In the genomic region with DNA sequence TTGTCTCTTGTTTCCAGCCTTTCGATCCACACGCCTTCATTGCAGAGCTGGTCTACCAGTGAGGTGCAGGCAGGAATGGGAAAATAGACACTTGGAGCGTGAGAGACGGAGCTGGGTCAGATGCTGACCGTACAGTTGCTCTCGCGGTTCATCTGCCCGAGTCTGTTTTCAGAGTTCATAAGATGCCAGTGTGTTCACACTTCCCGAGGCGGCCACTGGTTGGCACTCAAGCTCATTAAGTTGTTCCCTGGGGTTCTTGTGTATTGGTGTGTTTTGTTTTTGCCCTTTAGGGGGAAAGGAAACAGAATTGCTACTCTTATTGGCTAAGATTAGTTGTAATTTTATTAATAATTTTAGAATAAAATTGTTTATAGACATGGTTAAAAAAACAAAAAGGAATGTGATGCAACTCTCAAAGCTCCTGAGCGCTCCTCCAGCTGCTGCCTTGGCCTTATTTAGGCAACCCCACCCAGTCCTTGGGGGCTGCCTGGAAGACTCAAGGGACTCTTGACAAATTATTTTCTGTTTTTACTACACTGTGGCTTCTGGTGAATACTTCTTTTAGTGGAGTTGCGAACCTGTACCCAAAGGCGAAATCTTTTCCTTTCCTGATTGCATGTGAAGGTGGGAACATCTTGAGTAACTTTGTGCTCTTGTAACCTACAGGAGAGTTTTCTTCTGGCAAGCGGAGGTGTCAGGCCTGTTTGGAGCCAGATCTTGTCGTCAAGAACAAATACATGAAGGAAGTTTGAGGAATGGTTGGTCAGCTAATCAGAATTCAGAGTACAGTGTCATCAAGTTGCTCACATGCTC, we compare ENCODE assay signal across 9 cellular contexts.
DNase-seq lines count a peak whose midpoint lies in the region; ATAC-seq and TF ChIP-seq lines count a peak whose summit lies in the region.
"Had no signal": no experiment of that assay in that cellular context is flagged by ENCODE, and none has a peak within 500 bp of the region (broad histone marks: within the 10 kb centered on the region; RNA-seq: fewer than 3 reads in every experiment).

No MANE protein-coding gene starts in this region.

- peak overlapping the region; percentile 18; the same call in 1 of the 2 replicates for H3K27ac ChIP-seq in C4-2B
- peak overlapping the region; percentile 8 for H3K27ac ChIP-seq in caudate nucleus (ENCODE audit: low read depth, low read length)
- H3K27ac ChIP-seq in lung (ENCODE audit: low read depth in 1 of 2, low read length in 1 of 2) = peak overlapping the region; percentile 42 to 71

- TF ChIP-seq CTCF in C4-2B (conservative IDR thresholded peaks at IDR 0.05) = peak; percentile 43
- TF ChIP-seq CTCF in lung (IDR thresholded peaks at IDR 0.05; ENCODE audit: control extremely low read depth, extremely low read depth) = no peak

- H3K4me3 ChIP-seq in lung = no peak overlapping the region

- ATAC-seq in lung (ENCODE audit: insufficient read depth, low FRiP score) (peak; percentile 50), HG02571 (IDR thresholded peaks at IDR 0.05; ENCODE audit: unreplicated experiment) (no peak)

- WGBS in lung, 2 donors = 59 to 68% methylated on average over 15 of the region's 15 CpGs

- H3K4me1 ChIP-seq in lung (ENCODE audit: control insufficient read depth in 2 of 2, insufficient read depth in 2 of 2, low read length in 2 of 2) = peaks cover 2 to 45% of the 10 kb centered on the region in 2 donors

- no peaks in the 10 kb centered on the region for H3K36me3 ChIP-seq in lung (ENCODE audit: control insufficient read depth in 2 of 2, insufficient read depth in 2 of 2, low read length in 2 of 2)

- no peaks in the 10 kb centered on the region for H3K9me3 ChIP-seq in lung (ENCODE audit: control insufficient read depth in 2 of 2, insufficient read depth in 1 of 2, low read length in 1 of 2)

- peak; percentile 24 for DNase-seq in HuH-7 (ENCODE audit: low spot score)
- peak in 12 of 61 donors; percentile 1 to 41 (median 6) for DNase-seq in caudate nucleus (lab: John Stamatoyannopoulos, UW)
- DNase-seq in lung (ENCODE audit: low spot score) = peak; percentile 65
- no peak for DNase-seq in GF-D8 (lab: John Stamatoyannopoulos, UW)
- DNase-seq in NCI-H510A treated with DMSO at 0.1 percent for 48 hours (lab: John Stamatoyannopoulos, UW) = no peak
- no peak for DNase-seq in DMS79 treated with DMSO at 0.1 percent for 48 hours (lab: John Stamatoyannopoulos, UW)
- DNase-seq: activated CD4-positive, alpha-beta T cell treated with anti-CD3 and anti-CD28 coated beads for 4 hours had no signal

- H3K27me3 ChIP-seq in lung (ENCODE audit: control insufficient read depth, insufficient read depth) = no peaks in the 10 kb centered on the region

Comparison
In these comparisons a context has a peak if more than half of its experiments do, and no peak if none do; other contexts are left out.
1. DNase-seq: peak in HuH-7 (single experiment) and lung (single experiment); none in GF-D8 (single experiment), NCI-H510A treated with DMSO at 0.1 percent for 48 hours (single experiment) and DMS79 treated with DMSO at 0.1 percent for 48 hours (single experiment).
2. Peak in every context shown above with its lines, with median percentiles within 50 percentile points of each other: H3K27ac ChIP-seq.